In the genomic region with DNA sequence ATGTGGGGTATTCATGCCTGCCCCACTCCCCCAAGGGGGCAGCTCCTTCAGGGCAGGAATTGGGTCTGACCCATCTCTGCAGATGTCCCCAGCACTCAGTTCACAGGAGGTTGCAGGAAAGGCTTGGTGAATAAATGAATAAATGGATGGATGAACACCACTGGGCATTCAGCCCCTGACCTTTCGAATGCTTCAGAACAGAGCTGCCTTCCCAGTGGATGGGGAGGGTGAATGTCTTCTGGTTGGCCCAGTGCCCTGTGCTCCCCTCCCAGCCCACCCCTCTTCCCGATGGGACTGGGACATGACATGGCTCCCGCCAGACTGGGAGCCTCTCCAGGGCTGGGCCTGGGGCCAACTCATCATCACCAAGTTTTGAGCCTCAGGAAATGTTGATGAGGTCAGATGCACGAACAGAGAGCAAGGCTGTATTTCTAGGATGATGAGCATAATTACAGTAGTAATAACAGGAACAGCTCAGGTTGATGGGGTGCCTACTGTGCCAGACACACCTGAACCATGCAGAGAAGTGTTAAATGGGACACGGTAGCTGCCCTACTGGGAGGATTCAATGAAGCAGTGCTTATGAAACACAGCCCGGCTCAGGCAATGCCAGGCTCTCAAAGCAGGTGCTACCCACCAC, we compare ENCODE assay signal across 18 cellular contexts. TPM values are rescaled to one million over a fixed set of nuclear protein-coding genes. Genes with fewer than 3 reads are reported as not detected.
"Had no signal": no experiment of that assay in that cellular context is flagged by ENCODE, and none has a peak within 500 bp of the region (broad histone marks: within the 10 kb centered on the region; RNA-seq: fewer than 3 reads in every experiment).

No MANE protein-coding gene starts in this region.

- H3K4me3 Mint-ChIP-seq: activated T-helper 17 cell treated with anti-CD3 and anti-CD28 coated beads, Interleukin-2, amount 50 U/mL, for 72 hours; effector memory CD8-positive, alpha-beta T cell; mesothelial cell of epicardium; neural crest cell; stimulated activated naive CD8-positive, alpha-beta T cell treated with anti-CD3 and anti-CD28 coated beads, Interleukin-15, amount 100 ng/mL, for 72 hours; T-helper 1 cell treated with Interleukin-12 subunit alpha and Interleukin-12 subunit beta and Interleukin-4 antibody, amounts not matched to agents 30 μg/mL and 1 μg/mL, for 36 hours had no signal

- H3K4me3 ChIP-seq: adrenal gland, heart right ventricle, pancreas, testis had no signal

- H3K27me3 Mint-ChIP-seq: activated T-helper 17 cell treated with anti-CD3 and anti-CD28 coated beads, Interleukin-2, amount 50 U/mL, for 72 hours; effector memory CD8-positive, alpha-beta T cell; stimulated activated naive CD8-positive, alpha-beta T cell treated with anti-CD3 and anti-CD28 coated beads, Interleukin-15, amount 100 ng/mL, for 72 hours had no signal

- H3K27ac Mint-ChIP-seq: activated T-helper 17 cell treated with anti-CD3 and anti-CD28 coated beads, Interleukin-2, amount 50 U/mL, for 72 hours; effector memory CD8-positive, alpha-beta T cell; mesothelial cell of epicardium; stimulated activated naive CD8-positive, alpha-beta T cell treated with anti-CD3 and anti-CD28 coated beads, Interleukin-15, amount 100 ng/mL, for 72 hours; T-helper 1 cell treated with Interleukin-12 subunit alpha and Interleukin-12 subunit beta and Interleukin-4 antibody, amounts not matched to agents 30 μg/mL and 1 μg/mL, for 36 hours had no signal

- H3K27me3 ChIP-seq: adrenal gland, heart right ventricle, pancreas, testis had no signal

- ATAC-seq: effector memory CD8-positive, alpha-beta T cell; pancreas had no signal

- H3K9me3 Mint-ChIP-seq: activated T-helper 17 cell treated with anti-CD3 and anti-CD28 coated beads, Interleukin-2, amount 50 U/mL, for 72 hours; effector memory CD8-positive, alpha-beta T cell; mesothelial cell of epicardium; neural crest cell; stimulated activated naive CD8-positive, alpha-beta T cell treated with anti-CD3 and anti-CD28 coated beads, Interleukin-15, amount 100 ng/mL, for 72 hours; T-helper 1 cell treated with Interleukin-12 subunit alpha and Interleukin-12 subunit beta and Interleukin-4 antibody, amounts not matched to agents 30 μg/mL and 1 μg/mL, for 36 hours had no signal

- H3K27ac ChIP-seq: adrenal gland, heart right ventricle, pancreas, testis had no signal

- H3K9me3 ChIP-seq: adrenal gland, heart right ventricle, pancreas, testis had no signal

- DNase-seq: activated CD8-positive, alpha-beta memory T cell treated with anti-CD3 and anti-CD28 coated beads for 24 hours; activated naive CD4-positive, alpha-beta T cell treated with anti-CD3 and anti-CD28 coated beads, Interleukin-2, amount 50 U/mL, for 16 hours; adrenal gland; central memory CD4-positive, alpha-beta T cell; effector memory CD8-positive, alpha-beta T cell; foreskin fibroblast; heart right ventricle; pancreas; stimulated activated CD4-positive, alpha-beta T cell treated with anti-CD3 and anti-CD28 coated beads, Interleukin-4, amount 100 ng/mL, for 24 hours; testis had no signal

- H3K4me1 Mint-ChIP-seq: mesothelial cell of epicardium, neural crest cell had no signal

- H3K4me1 ChIP-seq: pancreas had no signal

RNA-seq across cellular contexts. Expression of a gene that starts 38.5 kb away (rescaled TPM):
- total RNA-seq: activated T-helper 17 cell treated with anti-CD3 and anti-CD28 coated beads, Interleukin-2, amount 50 U/mL, for 72 hours; epithelial cell of proximal tubule; myocyte; neural crest cell; renal cortical epithelial cell had no signal
